14 cellular contexts compared by ENCODE assay signal in genomic region chr3:185797108-185797881, GRCh38. TPM values are rescaled to one million over a fixed set of nuclear protein-coding genes. Genes with fewer than 3 reads are reported as not detected.
DNase-seq lines count a peak whose midpoint lies in the region; ATAC-seq, FAIRE-seq and TF ChIP-seq lines count a peak whose summit lies in the region.
"Had no signal": no experiment of that assay in that cellular context is flagged by ENCODE, and none has a peak within 500 bp of the region (broad histone marks: within the 10 kb centered on the region; RNA-seq: fewer than 3 reads in every experiment).

No MANE protein-coding gene starts in this region.

- H2AFZ ChIP-seq in GM23248 (no peak overlapping the region), osteoblast (ENCODE audit: low read length) (no peak overlapping the region)

- no peak for TF ChIP-seq CTCF in osteoblast (IDR thresholded peaks at IDR 0.05; ENCODE audit: extremely low read depth, low read depth, low read length)

- H3K4me3 Mint-ChIP-seq in stimulated activated naive B cell treated with anti-CD40 and anti-IgM and Interleukin-4, amounts not matched to agents 10 μg/mL and 1 μg/mL and 100 μg/mL, for 72 hours: no peak overlapping the region

- DNase-seq in GM23248 (no peak), SJSA1 (ENCODE audit: low read depth in 1 of 2, low spot score in 2 of 2) (no peak), osteoblast (ENCODE audit: insufficient read length, low spot score, missing footprints) (peak; percentile 4), NCI-H2171 (lab: John Stamatoyannopoulos, UW) (no peak), H54 (ENCODE audit: insufficient read length, low spot score) (no peak)
- DNase-seq in stimulated activated naive B cell treated with anti-CD40 and anti-IgM and Interleukin-4, amounts not matched to agents 10 μg/mL and 1 μg/mL and 100 μg/mL, for 72 hours: no peak
- DNase-seq: NCI-H2029 treated with DMSO at 0.1 percent for 48 hours; NCI-H524; stimulated activated CD4-positive, alpha-beta T cell treated with anti-CD3 and anti-CD28 coated beads, Interleukin-15, amount 100 ng/mL, for 24 hours had no signal

- in situ Hi-C loops in GM23248 (cut with MboI): no loop called here

- H3K4me1 ChIP-seq in GM23248 (ENCODE audit: insufficient read depth) (peaks cover 24% of the 10 kb centered on the region), SJSA1 (replicated peaks) (peaks cover 40% of the 10 kb centered on the region), esophagus (ENCODE audit: control insufficient read depth in 2 of 2, insufficient read depth in 2 of 2, low read length in 1 of 2) (no peaks in the 10 kb centered on the region), osteoblast (ENCODE audit: insufficient read depth, low read length) (peaks cover 17% of the 10 kb centered on the region)

- H3F3A ChIP-seq in GM23248 (ENCODE audit: insufficient read depth): peaks cover 9% of the 10 kb centered on the region; the same call in 1 of the 2 replicates

- FAIRE-seq in H54 (lab: Jason Lieb, UNC): no peak
- FAIRE-seq: GM19239 had no signal

- H3K9ac ChIP-seq in GM23248: peak overlapping the region; percentile 33

- H3K79me2 ChIP-seq in GM23248 (ENCODE audit: insufficient read depth): peaks cover 100% of the 10 kb centered on the region
- H3K79me2 ChIP-seq in osteoblast (ENCODE audit: insufficient read depth, low read length): peaks cover 90% of the 10 kb centered on the region

- H3K9me3 Mint-ChIP-seq in stimulated activated naive B cell treated with anti-CD40 and anti-IgM and Interleukin-4, amounts not matched to agents 10 μg/mL and 1 μg/mL and 100 μg/mL, for 72 hours: peaks cover 3 to 5% of the 10 kb centered on the region in 2 donors

- no peaks in the 10 kb centered on the region for H3K27me3 Mint-ChIP-seq in stimulated activated naive B cell treated with anti-CD40 and anti-IgM and Interleukin-4, amounts not matched to agents 10 μg/mL and 1 μg/mL and 100 μg/mL, for 72 hours

- no peaks in the 10 kb centered on the region for H3K9me2 ChIP-seq in GM23248 (ENCODE audit: insufficient read depth)

- ATAC-seq in stimulated activated naive B cell treated with anti-CD40 and anti-IgM and Interleukin-4, amounts not matched to agents 10 μg/mL and 1 μg/mL and 100 μg/mL, for 72 hours (replicated peaks): no peak
- ATAC-seq in GM21381 (IDR thresholded peaks at IDR 0.05; ENCODE audit: unreplicated experiment): no peak

- H3K27ac ChIP-seq in GM23248 (peak overlapping the region; percentile 71), SJSA1 (peak overlapping the region; percentile 58), esophagus (ENCODE audit: low read depth in 2 of 2, low read length in 1 of 2) (peak overlapping the region; percentile 2 to 18), osteoblast (ENCODE audit: low read depth, low read length) (peak overlapping the region; percentile 10)
- H3K27ac ChIP-seq: esophagus muscularis mucosa had no signal

- H3K9me3 ChIP-seq in GM23248 (ENCODE audit: low read depth) (no peaks in the 10 kb centered on the region), SJSA1 (replicated peaks) (no peaks in the 10 kb centered on the region), esophagus (ENCODE audit: control insufficient read depth in 2 of 2, insufficient read depth in 1 of 2, low read depth in 1 of 2, low read length in 1 of 2) (no peaks in the 10 kb centered on the region), osteoblast (ENCODE audit: low read depth, low read length) (no peaks in the 10 kb centered on the region)
- H3K9me3 ChIP-seq: esophagus muscularis mucosa, stomach had no signal

- H3K4me2 ChIP-seq in GM23248 (ENCODE audit: unreplicated experiment) (peak overlapping the region; percentile 44), osteoblast (ENCODE audit: insufficient read depth, low read length) (no peak overlapping the region)

- H3K36me3 ChIP-seq in GM23248 (ENCODE audit: low read depth) (no peaks in the 10 kb centered on the region), SJSA1 (no peaks in the 10 kb centered on the region), esophagus (ENCODE audit: control insufficient read depth in 2 of 2, insufficient read depth in 2 of 2, low read length in 1 of 2) (no peaks in the 10 kb centered on the region), osteoblast (ENCODE audit: insufficient read depth, low read length) (no peaks in the 10 kb centered on the region)
- H3K36me3 ChIP-seq: esophagus muscularis mucosa, stomach had no signal

- H3K27ac Mint-ChIP-seq in stimulated activated naive B cell treated with anti-CD40 and anti-IgM and Interleukin-4, amounts not matched to agents 10 μg/mL and 1 μg/mL and 100 μg/mL, for 72 hours: no peak overlapping the region

- WGBS in GM23248 (ENCODE audit: low coverage in 1 of 2, low lambda C conversion rate in 2 of 2, missing lambda C conversion rate in 2 of 2), 2 experiments: 68 to 70% methylated on average over 8 of the region's 8 CpGs
- WGBS in esophagus, 2 donors: 64 to 66% methylated on average over 8 of the region's 8 CpGs

- H3K4me1 Mint-ChIP-seq in stimulated activated naive B cell treated with anti-CD40 and anti-IgM and Interleukin-4, amounts not matched to agents 10 μg/mL and 1 μg/mL and 100 μg/mL, for 72 hours: peaks cover 0 to 2% of the 10 kb centered on the region in 2 donors

- H4K20me1 ChIP-seq in GM23248 (ENCODE audit: insufficient read depth): peaks cover 56% of the 10 kb centered on the region
- peaks cover 58% of the 10 kb centered on the region for H4K20me1 ChIP-seq in osteoblast (ENCODE audit: insufficient read depth, low read length)

- H3K27me3 ChIP-seq in GM23248 (replicated peaks; ENCODE audit: insufficient read depth) (no peaks in the 10 kb centered on the region), SJSA1 (replicated peaks) (no peaks in the 10 kb centered on the region), esophagus (ENCODE audit: control insufficient read depth in 1 of 2, insufficient read depth in 2 of 2, low read length in 2 of 2) (peaks cover 0 to 3% of the 10 kb centered on the region in 2 donors), osteoblast (ENCODE audit: insufficient read depth, low read length) (no peaks in the 10 kb centered on the region)
- H3K27me3 ChIP-seq: esophagus muscularis mucosa, stomach had no signal

- H3K4me3 ChIP-seq in GM23248 (no peak overlapping the region), SJSA1 (no peak overlapping the region), esophagus (ENCODE audit: low read depth in 1 of 2, low read length in 2 of 2) (no peak overlapping the region), osteoblast (ENCODE audit: insufficient read depth, low read length) (no peak overlapping the region)
- H3K4me3 ChIP-seq: esophagus muscularis mucosa, stomach had no signal

- H3K36me3 Mint-ChIP-seq in stimulated activated naive B cell treated with anti-CD40 and anti-IgM and Interleukin-4, amounts not matched to agents 10 μg/mL and 1 μg/mL and 100 μg/mL, for 72 hours: no peaks in the 10 kb centered on the region

- no peak for TF ChIP-seq POLR2A in H54 (IDR thresholded peaks at IDR 0.05; ENCODE audit: low read depth, low read length)

RNA-seq across cellular contexts. Expression of gene IGF2BP2, which starts 27.5 kb away (rescaled TPM):
- total RNA-seq in GM23248 (2014; rRNA removed; shearing (Covaris generic)): 60.6 and 86.0 TPM in 2 replicates
- 62.5 and 64.2 TPM in 2 replicates for polyA plus RNA-seq in GM23248 (2016; fragmentation: Nextera tagmentation; extraction: Ambion mirVana)
- total RNA-seq in SJSA1 (2014; rRNA removed; shearing (Covaris generic)): 37.9 and 96.5 TPM in 2 replicates
- under 1 TPM; 0.62 to 0.86 TPM for polyA plus RNA-seq in esophagus
- 80.4 and 81.8 TPM in 2 replicates for total RNA-seq in osteoblast

Comparison
In these comparisons a context has a peak if more than half of its experiments do, and no peak if none do; other contexts are left out.
1. H3K27ac ChIP-seq: peak in every context shown above with its lines; median percentile 71 in GM23248; 58 in SJSA1; 10 in esophagus; 10 in osteoblast.